1 cellular context compared by ENCODE assay signal in the genomic region with DNA sequence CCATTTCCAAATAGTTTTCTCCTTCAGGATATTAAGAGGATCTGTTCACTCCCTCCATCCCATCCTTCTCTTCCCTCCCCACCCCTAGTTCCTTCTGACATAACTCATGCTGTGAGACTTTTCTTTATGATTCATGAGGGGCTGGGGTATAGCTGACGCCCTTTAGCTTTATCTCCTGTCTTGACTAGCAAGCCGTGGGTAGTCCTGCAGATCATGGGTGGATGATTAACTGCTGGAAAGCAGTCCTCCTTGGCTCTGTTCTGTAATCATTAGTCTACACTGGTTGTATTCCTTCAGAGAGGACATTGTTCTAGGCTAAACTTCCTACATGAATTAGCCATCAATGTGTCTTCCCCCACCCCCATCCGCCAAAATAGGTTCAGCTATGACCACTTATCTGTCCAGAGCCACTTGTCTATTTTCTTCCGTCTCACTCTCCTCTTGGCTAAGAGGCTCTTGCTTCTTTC.
TF ChIP-seq lines count a peak whose summit lies in the region.

No MANE protein-coding gene starts in this region.

TF ChIP-seq in K562, 482 proteins besides CTCF, POLR2A, EP300 and RAD21 (continued from another document and continues in another):
- TF ChIP-seq, protein P1, sequence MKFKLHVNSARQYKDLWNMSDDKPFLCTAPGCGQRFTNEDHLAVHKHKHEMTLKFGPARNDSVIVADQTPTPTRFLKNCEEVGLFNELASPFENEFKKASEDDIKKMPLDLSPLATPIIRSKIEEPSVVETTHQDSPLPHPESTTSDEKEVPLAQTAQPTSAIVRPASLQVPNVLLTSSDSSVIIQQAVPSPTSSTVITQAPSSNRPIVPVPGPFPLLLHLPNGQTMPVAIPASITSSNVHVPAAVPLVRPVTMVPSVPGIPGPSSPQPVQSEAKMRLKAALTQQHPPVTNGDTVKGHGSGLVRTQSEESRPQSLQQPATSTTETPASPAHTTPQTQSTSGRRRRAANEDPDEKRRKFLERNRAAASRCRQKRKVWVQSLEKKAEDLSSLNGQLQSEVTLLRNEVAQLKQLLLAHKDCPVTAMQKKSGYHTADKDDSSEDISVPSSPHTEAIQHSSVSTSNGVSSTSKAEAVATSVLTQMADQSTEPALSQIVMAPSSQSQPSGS (CRISPR knock-in tag; IDR thresholded peaks at IDR 0.05): no peak
- TF ChIP-seq TBP (optimal IDR thresholded peaks at IDR 0.05; ENCODE audit: low read depth, low read length): no peak
- TF ChIP-seq IFI16 (CRISPR knock-in tag; IDR thresholded peaks at IDR 0.05): no peak
- no peak for TF ChIP-seq NR2C2 (CRISPR knock-in tag; IDR thresholded peaks at IDR 0.05)
- TF ChIP-seq NR2C2 (tag; IDR thresholded peaks at IDR 0.05): no peak
- no peak for TF ChIP-seq MEF2A (IDR thresholded peaks at IDR 0.05; ENCODE audit: control insufficient read depth, low read depth, low read length)
- TF ChIP-seq FOSL1 (tag; conservative IDR thresholded peaks at IDR 0.05): no peak; the same call in 1 of the 2 replicates
- TF ChIP-seq MBD2 (IDR thresholded peaks at IDR 0.05; ENCODE audit: borderline replicate concordance, low read depth): no peak
- no peak for TF ChIP-seq HIVEP1 (CRISPR knock-in tag; IDR thresholded peaks at IDR 0.05)
- TF ChIP-seq, protein P2, sequence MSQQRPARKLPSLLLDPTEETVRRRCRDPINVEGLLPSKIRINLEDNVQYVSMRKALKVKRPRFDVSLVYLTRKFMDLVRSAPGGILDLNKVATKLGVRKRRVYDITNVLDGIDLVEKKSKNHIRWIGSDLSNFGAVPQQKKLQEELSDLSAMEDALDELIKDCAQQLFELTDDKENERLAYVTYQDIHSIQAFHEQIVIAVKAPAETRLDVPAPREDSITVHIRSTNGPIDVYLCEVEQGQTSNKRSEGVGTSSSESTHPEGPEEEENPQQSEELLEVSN (IDR thresholded peaks at IDR 0.05; ENCODE audit: borderline replicate concordance in 1 of 2, extremely low read depth in 1 of 2, insufficient read depth in 1 of 2, insufficient read length in 1 of 2, low read depth in 1 of 2, low read length in 1 of 2, poor library complexity in 1 of 2, severe bottlenecking in 1 of 2): no peak
- TF ChIP-seq STAG1 (CRISPR knock-in tag; IDR thresholded peaks at IDR 0.05; ENCODE audit: borderline replicate concordance): no peak
- TF ChIP-seq SP2 (IDR thresholded peaks at IDR 0.05; ENCODE audit: extremely low read depth, low read depth, low read length, poor library complexity, severe bottlenecking): no peak
- TF ChIP-seq, protein P3, sequence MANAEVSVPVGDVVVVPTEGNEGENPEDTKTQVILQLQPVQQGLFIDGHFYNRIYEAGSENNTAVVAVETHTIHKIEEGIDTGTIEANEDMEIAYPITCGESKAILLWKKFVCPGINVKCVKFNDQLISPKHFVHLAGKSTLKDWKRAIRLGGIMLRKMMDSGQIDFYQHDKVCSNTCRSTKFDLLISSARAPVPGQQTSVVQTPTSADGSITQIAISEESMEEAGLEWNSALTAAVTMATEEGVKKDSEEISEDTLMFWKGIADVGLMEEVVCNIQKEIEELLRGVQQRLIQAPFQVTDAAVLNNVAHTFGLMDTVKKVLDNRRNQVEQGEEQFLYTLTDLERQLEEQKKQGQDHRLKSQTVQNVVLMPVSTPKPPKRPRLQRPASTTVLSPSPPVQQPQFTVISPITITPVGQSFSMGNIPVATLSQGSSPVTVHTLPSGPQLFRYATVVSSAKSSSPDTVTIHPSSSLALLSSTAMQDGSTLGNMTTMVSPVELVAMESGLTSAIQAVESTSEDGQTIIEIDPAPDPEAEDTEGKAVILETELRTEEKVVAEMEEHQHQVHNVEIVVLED (CRISPR knock-in tag; IDR thresholded peaks at IDR 0.05): no peak
- no peak for TF ChIP-seq MIER1 (IDR thresholded peaks at IDR 0.05; ENCODE audit: low read depth)
- no peak for TF ChIP-seq RBM22 (IDR thresholded peaks at IDR 0.05; ENCODE audit: low read depth, low read length, poor library complexity, severe bottlenecking)
- no peak for TF ChIP-seq HDAC6 (IDR thresholded peaks at IDR 0.05; ENCODE audit: low read depth, low read length)
- no peak for TF ChIP-seq SAP30 (IDR thresholded peaks at IDR 0.05; ENCODE audit: borderline replicate concordance, insufficient read depth, low read depth, low read length, poor library complexity, severe bottlenecking)
- TF ChIP-seq, protein P4, sequence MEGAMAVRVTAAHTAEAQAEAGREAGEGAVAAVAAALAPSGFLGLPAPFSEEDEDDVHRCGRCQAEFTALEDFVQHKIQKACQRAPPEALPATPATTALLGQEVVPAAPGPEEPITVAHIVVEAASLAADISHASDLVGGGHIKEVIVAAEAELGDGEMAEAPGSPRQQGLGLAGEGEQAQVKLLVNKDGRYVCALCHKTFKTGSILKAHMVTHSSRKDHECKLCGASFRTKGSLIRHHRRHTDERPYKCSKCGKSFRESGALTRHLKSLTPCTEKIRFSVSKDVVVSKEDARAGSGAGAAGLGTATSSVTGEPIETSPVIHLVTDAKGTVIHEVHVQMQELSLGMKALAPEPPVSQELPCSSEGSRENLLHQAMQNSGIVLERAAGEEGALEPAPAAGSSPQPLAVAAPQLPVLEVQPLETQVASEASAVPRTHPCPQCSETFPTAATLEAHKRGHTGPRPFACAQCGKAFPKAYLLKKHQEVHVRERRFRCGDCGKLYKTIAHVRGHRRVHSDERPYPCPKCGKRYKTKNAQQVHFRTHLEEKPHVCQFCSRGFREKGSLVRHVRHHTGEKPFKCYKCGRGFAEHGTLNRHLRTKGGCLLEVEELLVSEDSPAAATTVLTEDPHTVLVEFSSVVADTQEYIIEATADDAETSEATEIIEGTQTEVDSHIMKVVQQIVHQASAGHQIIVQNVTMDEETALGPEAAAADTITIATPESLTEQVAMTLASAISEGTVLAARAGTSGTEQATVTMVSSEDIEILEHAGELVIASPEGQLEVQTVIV (CRISPR knock-in tag; IDR thresholded peaks at IDR 0.05; ENCODE audit: borderline replicate concordance): no peak
- no peak for TF ChIP-seq ZNF830 (CRISPR knock-in tag; IDR thresholded peaks at IDR 0.05)
- TF ChIP-seq, protein P5, sequence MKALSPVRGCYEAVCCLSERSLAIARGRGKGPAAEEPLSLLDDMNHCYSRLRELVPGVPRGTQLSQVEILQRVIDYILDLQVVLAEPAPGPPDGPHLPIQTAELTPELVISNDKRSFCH (CRISPR knock-in tag; IDR thresholded peaks at IDR 0.05): no peak
- TF ChIP-seq, protein P5 (tag; IDR thresholded peaks at IDR 0.05): no peak
- no peak for TF ChIP-seq ZNF121 (CRISPR knock-in tag; conservative IDR thresholded peaks at IDR 0.05)
- no peak for TF ChIP-seq U2AF1 (optimal IDR thresholded peaks at IDR 0.05; ENCODE audit: low read depth, low read length)
- TF ChIP-seq, protein P6, sequence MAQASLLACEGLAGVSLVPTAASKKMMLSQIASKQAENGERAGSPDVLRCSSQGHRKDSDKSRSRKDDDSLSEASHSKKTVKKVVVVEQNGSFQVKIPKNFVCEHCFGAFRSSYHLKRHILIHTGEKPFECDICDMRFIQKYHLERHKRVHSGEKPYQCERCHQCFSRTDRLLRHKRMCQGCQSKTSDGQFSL (CRISPR knock-in tag; IDR thresholded peaks at IDR 0.05): no peak
- TF ChIP-seq, protein P6 (tag; IDR thresholded peaks at IDR 0.05): no peak
- no peak for TF ChIP-seq RAD51 (IDR thresholded peaks at IDR 0.05; ENCODE audit: borderline replicate concordance, low read depth)
- TF ChIP-seq, protein P7, sequence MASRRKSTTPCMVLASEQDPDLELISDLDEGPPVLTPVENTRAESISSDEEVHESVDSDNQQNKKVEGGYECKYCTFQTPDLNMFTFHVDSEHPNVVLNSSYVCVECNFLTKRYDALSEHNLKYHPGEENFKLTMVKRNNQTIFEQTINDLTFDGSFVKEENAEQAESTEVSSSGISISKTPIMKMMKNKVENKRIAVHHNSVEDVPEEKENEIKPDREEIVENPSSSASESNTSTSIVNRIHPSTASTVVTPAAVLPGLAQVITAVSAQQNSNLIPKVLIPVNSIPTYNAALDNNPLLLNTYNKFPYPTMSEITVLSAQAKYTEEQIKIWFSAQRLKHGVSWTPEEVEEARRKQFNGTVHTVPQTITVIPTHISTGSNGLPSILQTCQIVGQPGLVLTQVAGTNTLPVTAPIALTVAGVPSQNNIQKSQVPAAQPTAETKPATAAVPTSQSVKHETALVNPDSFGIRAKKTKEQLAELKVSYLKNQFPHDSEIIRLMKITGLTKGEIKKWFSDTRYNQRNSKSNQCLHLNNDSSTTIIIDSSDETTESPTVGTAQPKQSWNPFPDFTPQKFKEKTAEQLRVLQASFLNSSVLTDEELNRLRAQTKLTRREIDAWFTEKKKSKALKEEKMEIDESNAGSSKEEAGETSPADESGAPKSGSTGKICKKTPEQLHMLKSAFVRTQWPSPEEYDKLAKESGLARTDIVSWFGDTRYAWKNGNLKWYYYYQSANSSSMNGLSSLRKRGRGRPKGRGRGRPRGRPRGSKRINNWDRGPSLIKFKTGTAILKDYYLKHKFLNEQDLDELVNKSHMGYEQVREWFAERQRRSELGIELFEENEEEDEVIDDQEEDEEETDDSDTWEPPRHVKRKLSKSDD (conservative IDR thresholded peaks at IDR 0.05; ENCODE audit: low read length): no peak
- TF ChIP-seq ARID2 (IDR thresholded peaks at IDR 0.05): no peak
- TF ChIP-seq FOXK2 (conservative IDR thresholded peaks at IDR 0.05 in 1 of 2, IDR thresholded peaks at IDR 0.05 in 1 of 2; ENCODE audit: low read depth in 2 of 2): no peak
- TF ChIP-seq, protein P8, sequence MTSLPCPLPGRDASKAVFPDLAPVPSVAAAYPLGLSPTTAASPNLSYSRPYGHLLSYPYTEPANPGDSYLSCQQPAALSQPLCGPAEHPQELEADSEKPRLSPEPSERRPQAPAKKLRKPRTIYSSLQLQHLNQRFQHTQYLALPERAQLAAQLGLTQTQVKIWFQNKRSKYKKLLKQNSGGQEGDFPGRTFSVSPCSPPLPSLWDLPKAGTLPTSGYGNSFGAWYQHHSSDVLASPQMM (CRISPR knock-in tag; IDR thresholded peaks at IDR 0.05): no peak
- no peak for TF ChIP-seq XRCC5 (IDR thresholded peaks at IDR 0.05; ENCODE audit: low read depth, low read length)
- no peak for TF ChIP-seq ZBTB8A (IDR thresholded peaks at IDR 0.05; ENCODE audit: partially characterized antibody)
- TF ChIP-seq TAF9B (IDR thresholded peaks at IDR 0.05; ENCODE audit: partially characterized antibody): no peak
- no peak for TF ChIP-seq FOS (IDR thresholded peaks at IDR 0.05; ENCODE audit: extremely low read depth, insufficient read length)
- no peak for TF ChIP-seq KDM4B (IDR thresholded peaks at IDR 0.05; ENCODE audit: borderline replicate concordance in 2 of 2, low read depth in 1 of 2)
- TF ChIP-seq, protein P9, sequence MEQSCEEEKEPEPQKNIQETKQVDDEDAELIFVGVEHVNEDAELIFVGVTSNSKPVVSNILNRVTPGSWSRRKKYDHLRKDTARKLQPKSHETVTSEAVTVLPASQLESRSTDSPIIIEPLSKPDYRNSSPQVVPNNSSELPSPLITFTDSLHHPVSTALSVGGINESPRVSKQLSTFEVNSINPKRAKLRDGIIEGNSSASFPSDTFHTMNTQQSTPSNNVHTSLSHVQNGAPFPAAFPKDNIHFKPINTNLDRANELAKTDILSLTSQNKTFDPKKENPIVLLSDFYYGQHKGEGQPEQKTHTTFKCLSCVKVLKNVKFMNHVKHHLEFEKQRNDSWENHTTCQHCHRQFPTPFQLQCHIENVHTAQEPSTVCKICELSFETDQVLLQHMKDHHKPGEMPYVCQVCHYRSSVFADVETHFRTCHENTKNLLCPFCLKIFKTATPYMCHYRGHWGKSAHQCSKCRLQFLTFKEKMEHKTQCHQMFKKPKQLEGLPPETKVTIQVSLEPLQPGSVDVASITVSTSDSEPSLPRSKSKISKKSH (CRISPR knock-in tag; IDR thresholded peaks at IDR 0.05): no peak
